10 cellular contexts compared by ENCODE assay signal in the genomic region with DNA sequence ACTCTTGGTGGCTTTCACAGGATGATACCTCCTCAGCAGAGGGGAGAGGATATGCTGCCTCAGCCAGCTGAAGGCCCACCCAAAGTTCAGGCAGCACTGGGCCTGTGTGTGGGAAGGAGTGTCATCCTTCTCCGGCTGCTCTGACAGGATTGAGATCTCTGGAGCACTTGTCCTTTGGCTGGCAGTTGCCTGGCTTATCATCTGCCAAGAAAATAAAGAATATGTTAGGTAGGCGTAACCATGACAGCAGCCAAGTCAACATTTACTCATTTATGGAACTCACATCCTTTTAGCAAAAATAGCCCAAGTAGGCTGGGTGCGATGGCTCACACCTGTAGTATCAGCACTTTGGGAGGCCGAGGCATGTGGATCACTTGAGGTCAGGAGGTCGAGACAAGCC.
DNase-seq lines count a peak whose midpoint lies in the region; ATAC-seq and TF ChIP-seq lines count a peak whose summit lies in the region.
"Had no signal": no experiment of that assay in that cellular context is flagged by ENCODE, and none has a peak within 500 bp of the region (broad histone marks: within the 10 kb centered on the region; RNA-seq: fewer than 3 reads in every experiment).

No MANE protein-coding gene starts in this region.

- H3K4me2 ChIP-seq in GM23248 (ENCODE audit: unreplicated experiment): no peak overlapping the region
- H3K4me2 ChIP-seq in SK-N-SH: no peak overlapping the region
- no peak overlapping the region for H3K4me2 ChIP-seq in smooth muscle cell

- CTCF ChIA-PET in SK-N-SH (lab: Yijun Ruan, JAX): no interaction called here

- DNase-seq in GM23248: peak; percentile 85
- no peak for DNase-seq in SK-N-SH
- peak; percentile 50 for DNase-seq in Right ventricle myocardium superior
- DNase-seq in smooth muscle cell (lab: John Stamatoyannopoulos, UW; ENCODE audit: unreplicated experiment): no peak
- DNase-seq in NCI-H748 treated with DMSO at 0.1 percent for 48 hours (lab: John Stamatoyannopoulos, UW): no peak
- DNase-seq in cerebellum (ENCODE audit: low spot score): no peak
- no peak for DNase-seq in DMS 273 (lab: John Stamatoyannopoulos, UW; ENCODE audit: unreplicated experiment)
- DNase-seq in effector CD4-positive, alpha-beta T cell: no peak
- DNase-seq: activated CD4-positive, alpha-beta T cell treated with anti-CD3 and anti-CD28 coated beads, Interleukin-2, amount 50 U/mL, for 1 hour; NCI-H526 had no signal

- peak; percentile 59 for ATAC-seq in Right ventricle myocardium superior (ENCODE audit: poor library complexity)

- no peak for TF ChIP-seq RAD21 in SK-N-SH (IDR thresholded peaks at IDR 0.05; ENCODE audit: low read length)

- H4K20me1 ChIP-seq in GM23248 (ENCODE audit: insufficient read depth) (no peaks in the 10 kb centered on the region), SK-N-SH (ENCODE audit: insufficient read depth) (no peaks in the 10 kb centered on the region; the same call in 1 of the 2 replicates), smooth muscle cell (ENCODE audit: low read depth) (peaks cover 73% of the 10 kb centered on the region)

- H3K9me3 ChIP-seq in GM23248 (ENCODE audit: low read depth) (no peaks in the 10 kb centered on the region), SK-N-SH (no peaks in the 10 kb centered on the region), smooth muscle cell (replicated peaks; ENCODE audit: low read depth) (no peaks in the 10 kb centered on the region)

- no peaks in the 10 kb centered on the region for H3K27me3 ChIP-seq in GM23248 (replicated peaks; ENCODE audit: insufficient read depth)
- H3K27me3 ChIP-seq in SK-N-SH (ENCODE audit: insufficient read depth): no peaks in the 10 kb centered on the region
- H3K27me3 ChIP-seq in smooth muscle cell (ENCODE audit: low read depth): no peaks in the 10 kb centered on the region

- H3K27ac ChIP-seq in GM23248 (peak overlapping the region; percentile 59), SK-N-SH (ENCODE audit: low read depth in 2 of 2, low read length in 1 of 2) (peak overlapping the region in 1 of 2 experiments; percentile 93; a peak in 2 of 4 replicates), smooth muscle cell (ENCODE audit: low read depth) (peak overlapping the region; percentile 81)

- H3K36me3 ChIP-seq in GM23248 (ENCODE audit: low read depth) (no peaks in the 10 kb centered on the region), SK-N-SH (replicated peaks in 1 of 2; ENCODE audit: control insufficient read depth in 1 of 2, insufficient read depth in 2 of 2, low read length in 1 of 2) (peaks cover 0 to 7% of the 10 kb centered on the region in 2 experiments), smooth muscle cell (ENCODE audit: low read depth) (no peaks in the 10 kb centered on the region)

- H3K79me2 ChIP-seq in GM23248 (ENCODE audit: insufficient read depth): peaks cover 99% of the 10 kb centered on the region
- H3K79me2 ChIP-seq in SK-N-SH (ENCODE audit: insufficient read depth): peaks cover 97% of the 10 kb centered on the region
- peaks cover 66% of the 10 kb centered on the region for H3K79me2 ChIP-seq in smooth muscle cell (ENCODE audit: low read depth)

- H2AFZ ChIP-seq in GM23248 (no peak overlapping the region), SK-N-SH (ENCODE audit: low read depth) (no peak overlapping the region), smooth muscle cell (ENCODE audit: low read depth) (no peak overlapping the region)

- H3K4me3 ChIP-seq in GM23248 (no peak overlapping the region), SK-N-SH (ENCODE audit: low read depth in 2 of 2, low read length in 1 of 2) (no peak overlapping the region), smooth muscle cell (no peak overlapping the region)

- H3F3A ChIP-seq in GM23248 (ENCODE audit: insufficient read depth) (peaks cover 27% of the 10 kb centered on the region; the same call in 1 of the 2 replicates), SK-N-SH (replicated peaks; ENCODE audit: insufficient read depth) (peaks cover 21% of the 10 kb centered on the region), smooth muscle cell (ENCODE audit: low read depth) (no peaks in the 10 kb centered on the region)

- TF ChIP-seq CTCF in SK-N-SH (IDR thresholded peaks at IDR 0.05): no peak
- no peak for TF ChIP-seq CTCF in smooth muscle cell (IDR thresholded peaks at IDR 0.05; ENCODE audit: borderline replicate concordance, insufficient read depth, poor library complexity, severe bottlenecking)

- intact Hi-C loops in Right ventricle myocardium superior (cut with DNase I): no loop called here

- peaks cover 25% of the 10 kb centered on the region for H3K4me1 ChIP-seq in GM23248 (ENCODE audit: insufficient read depth)
- H3K4me1 ChIP-seq in SK-N-SH (ENCODE audit: control insufficient read depth in 1 of 2, insufficient read depth in 2 of 2, low read depth in 1 of 2, low read length in 1 of 2): peaks cover 3 to 19% of the 10 kb centered on the region in 2 experiments; a peak in 3 of 4 replicates
- peaks cover 12% of the 10 kb centered on the region for H3K4me1 ChIP-seq in smooth muscle cell (ENCODE audit: low read depth)

- no peak overlapping the region for H3K9ac ChIP-seq in GM23248
- H3K9ac ChIP-seq in SK-N-SH: peak overlapping the region; percentile 33; the same call in 1 of the 2 replicates
- H3K9ac ChIP-seq in smooth muscle cell (ENCODE audit: low read depth): peak overlapping the region; percentile 27

- in situ Hi-C loops in GM23248 (cut with MboI): no loop called here

- WGBS in GM23248 (ENCODE audit: low coverage in 1 of 2, low lambda C conversion rate in 2 of 2, missing lambda C conversion rate in 2 of 2), 2 experiments: 53 to 57% methylated on average over 5 of the region's 5 CpGs
- 61% methylated on average over 5 of the region's 5 CpGs for whole genome bisulfite sequencing in SK-N-SH (ENCODE audit: low lambda C conversion rate)
- WGBS in smooth muscle cell (ENCODE audit: low lambda C conversion rate): 83% methylated on average over 5 of the region's 5 CpGs

- POLR2A ChIA-PET in SK-N-SH (lab: Yijun Ruan, JAX): interaction anchor here (0.5 kb wide), 1 partner anchor 16 kb away, joined by 3 read pairs; no protein-coding TSS in a partner anchor

- H3K9me2 ChIP-seq in GM23248 (ENCODE audit: insufficient read depth) (no peaks in the 10 kb centered on the region), SK-N-SH (no peaks in the 10 kb centered on the region)

- no peak for TF ChIP-seq EP300 in SK-N-SH (IDR thresholded peaks at IDR 0.05; ENCODE audit: borderline replicate concordance in 1 of 2, low read depth in 1 of 2, low read length in 1 of 2)

TF ChIP-seq in SK-N-SH, 30 proteins besides CTCF, POLR2A, EP300 and RAD21:
- TF ChIP-seq PBX3 (IDR thresholded peaks at IDR 0.05) (peak; percentile 66), TCF12 (IDR thresholded peaks at IDR 0.05) (no peak), NFIC (IDR thresholded peaks at IDR 0.05; ENCODE audit: borderline replicate concordance) (peak; percentile 17; the same call in 1 of the 2 replicates), RXRA (IDR thresholded peaks at IDR 0.05; ENCODE audit: borderline replicate concordance, low read depth) (0 out of 2 replicates have a peak, but pooled peaks have one; percentile 6), MEF2A (IDR thresholded peaks at IDR 0.05; ENCODE audit: borderline replicate concordance, low read depth) (0 out of 2 replicates have a peak, but pooled peaks have one; percentile 33)

Comparison
In these comparisons a context has a peak if more than half of its experiments do, and no peak if none do; other contexts are left out.
1. DNase-seq: peak in GM23248 (single experiment) and Right ventricle myocardium superior (single experiment); none in SK-N-SH (single experiment), smooth muscle cell (single experiment), NCI-H748 treated with DMSO at 0.1 percent for 48 hours (single experiment), cerebellum (single experiment), DMS 273 (single experiment) and effector CD4-positive, alpha-beta T cell (single experiment).